In the genomic region with DNA sequence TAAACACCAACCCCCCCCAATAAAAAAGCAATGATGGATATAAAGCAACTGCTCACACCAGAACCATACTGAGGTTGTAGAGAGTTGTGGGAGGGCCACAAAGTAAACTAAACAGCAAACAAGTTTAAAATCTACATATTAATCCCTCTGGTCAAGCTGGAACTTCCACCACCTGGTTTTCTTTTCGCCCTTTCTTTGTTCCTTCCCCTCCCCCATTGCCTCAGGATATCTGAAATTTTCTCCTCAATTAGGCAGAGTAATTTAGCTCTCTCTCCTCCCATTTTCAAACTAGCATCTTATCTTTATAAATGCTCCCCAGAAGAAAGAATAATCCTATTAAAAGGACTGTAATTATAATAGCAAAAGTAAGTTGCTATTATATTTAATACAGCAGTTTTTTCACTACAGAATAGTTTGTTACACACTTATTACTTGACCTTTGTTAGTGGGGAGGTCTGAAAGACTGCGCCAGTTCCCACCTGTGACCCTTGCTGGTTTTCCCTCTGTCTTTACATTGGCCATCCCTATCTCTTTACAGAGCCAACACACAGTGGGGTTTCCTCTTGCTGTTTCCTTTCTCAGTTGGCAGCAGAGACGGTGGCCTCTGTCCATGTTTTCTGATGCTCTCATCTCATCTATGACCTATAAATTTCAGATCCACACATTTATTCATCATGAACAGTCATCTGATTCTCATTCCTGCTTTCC, we compare ENCODE assay signal across 24 cellular contexts.
DNase-seq lines count a peak whose midpoint lies in the region; ATAC-seq, FAIRE-seq and TF ChIP-seq lines count a peak whose summit lies in the region.
"Had no signal": no experiment of that assay in that cellular context is flagged by ENCODE, and none has a peak within 500 bp of the region (broad histone marks: within the 10 kb centered on the region; RNA-seq: fewer than 3 reads in every experiment).

No MANE protein-coding gene starts in this region.

- DNase-seq in H7 (peak; percentile 19), NCI-H2081 (lab: John Stamatoyannopoulos, UW) (peak; percentile 5 to 42), hepatocyte (ENCODE audit: low spot score) (no peak), progenitor cell of endocrine pancreas (ENCODE audit: low spot score, unreplicated experiment) (no peak), GM10248 (ENCODE audit: extremely low spot score) (no peak), pancreas (no peak)
- DNase-seq: activated CD8-positive, alpha-beta memory T cell treated with anti-CD3 and anti-CD28 coated beads for 24 hours; activated naive CD4-positive, alpha-beta T cell treated with anti-CD3 and anti-CD28 coated beads, Interleukin-2, amount 10 ng/mL, durations not matched to agents 7 days and 5 days; activated T-cell treated with anti-CD3 and anti-CD28 coated beads, Interleukin-2, amount 50 U/mL, for 72 hours; AML-193; effector CD4-positive, alpha-beta T cell; foreskin melanocyte; hypothalamus; Karpas-422; NCI-H510A treated with DMSO at 0.1 percent for 48 hours; stimulated activated CD4-positive, alpha-beta T cell treated with anti-CD3 and anti-CD28 coated beads, Interleukin-2, amount 100 ng/mL, for 48 hours; tibial artery had no signal

- peaks cover 23% of the 10 kb centered on the region for H3K4me1 Mint-ChIP-seq in progenitor cell of endocrine pancreas (ENCODE audit: low read depth)
- H3K4me1 Mint-ChIP-seq: central memory CD8-positive, alpha-beta T cell had no signal

- no peaks in the 10 kb centered on the region for H4K20me1 ChIP-seq in hepatocyte (ENCODE audit: insufficient read depth, poor library complexity, severe bottlenecking)

- 64% methylated on average over 3 of the region's 3 CpGs for WGBS in hepatocyte (ENCODE audit: low lambda C conversion rate, missing lambda C conversion rate)
- WGBS in pancreas, 2 donors, result 88% methylated on average over 3 of the region's 3 CpGs

- no peaks in the 10 kb centered on the region for H3K79me2 ChIP-seq in hepatocyte

- H3K36me3 Mint-ChIP-seq in progenitor cell of endocrine pancreas (ENCODE audit: insufficient read depth), result peaks cover 3% of the 10 kb centered on the region
- H3K36me3 Mint-ChIP-seq: activated naive CD4-positive, alpha-beta T cell treated with anti-CD3 and anti-CD28 coated beads, Interleukin-2, amount 10 ng/mL, durations not matched to agents 7 days and 5 days; memory B cell had no signal

- ATAC-seq in pancreas, result no peak
- no peak for ATAC-seq in HG03442 (IDR thresholded peaks at IDR 0.05; ENCODE audit: unreplicated experiment)
- ATAC-seq: activated T-cell treated with anti-CD3 and anti-CD28 coated beads, Interleukin-2, amount 50 U/mL, for 72 hours; natural killer cell treated with Interleukin-12 subunit alpha and Interleukin-12 subunit beta and Interleukin-15 and Interleukin-18, amount 100 ng/mL, for 72 hours had no signal

- H3K9me3 Mint-ChIP-seq in progenitor cell of endocrine pancreas (ENCODE audit: low read depth), result peaks cover 6% of the 10 kb centered on the region
- H3K9me3 Mint-ChIP-seq: central memory CD8-positive, alpha-beta T cell; natural killer cell treated with Interleukin-12 subunit alpha and Interleukin-12 subunit beta and Interleukin-15 and Interleukin-18, amount 100 ng/mL, for 72 hours had no signal

- H3K27ac Mint-ChIP-seq in progenitor cell of endocrine pancreas, result peak overlapping the region; percentile 8
- H3K27ac Mint-ChIP-seq: activated naive CD4-positive, alpha-beta T cell treated with anti-CD3 and anti-CD28 coated beads, Interleukin-2, amount 10 ng/mL, durations not matched to agents 7 days and 5 days; activated T-cell treated with anti-CD3 and anti-CD28 coated beads, Interleukin-2, amount 50 U/mL, for 72 hours; natural killer cell treated with Interleukin-12 subunit alpha and Interleukin-12 subunit beta and Interleukin-15 and Interleukin-18, amount 100 ng/mL, for 72 hours; stimulated activated naive CD8-positive, alpha-beta T cell treated with anti-CD3 and anti-CD28 coated beads, Interleukin-15, Interleukin-2, amounts not matched to agents 100 ng/mL and 50 ng/mL, for 24 hours had no signal

- POLR2A ChIA-PET in GM10248 (lab: Yijun Ruan, JAX), result no interaction called here

- no peak overlapping the region for H3K4me3 ChIP-seq in H7 (ENCODE audit: insufficient read depth, low read depth, low read length)
- H3K4me3 ChIP-seq in hepatocyte, result no peak overlapping the region
- H3K4me3 ChIP-seq in pancreas, result no peak overlapping the region
- H3K4me3 ChIP-seq: ascending aorta, skin epidermis, tibial artery had no signal

- peak overlapping the region; percentile 35 for H3K4me2 ChIP-seq in hepatocyte

- intact Hi-C loops in pancreas (cut with DNase I), result no loop called here

- CTCF ChIA-PET in GM10248 (lab: Yijun Ruan, JAX), result interaction anchor here (1.1 to 2.9 kb wide), 2 partner anchors 12 to 13 kb away, joined by 5 to 11 read pairs; no protein-coding TSS in a partner anchor

- H3K27me3 ChIP-seq in H7 (ENCODE audit: control insufficient read depth, insufficient read depth, low read length) (no peaks in the 10 kb centered on the region), hepatocyte (no peaks in the 10 kb centered on the region), pancreas (no peaks in the 10 kb centered on the region)
- H3K27me3 ChIP-seq: ascending aorta, tibial artery had no signal

- TF ChIP-seq CTCF in hepatocyte (IDR thresholded peaks at IDR 0.05; ENCODE audit: poor library complexity), result no peak
- TF ChIP-seq CTCF in progenitor cell of endocrine pancreas (IDR thresholded peaks at IDR 0.05; ENCODE audit: unreplicated experiment), result no peak
- no peak for TF ChIP-seq CTCF in GM10248 (IDR thresholded peaks at IDR 0.05; ENCODE audit: control extremely low read depth, extremely low read depth, low read depth, missing control alignments)
- TF ChIP-seq CTCF in pancreas (IDR thresholded peaks at IDR 0.05), result no peak

- H3K4me1 ChIP-seq in hepatocyte (ENCODE audit: insufficient read depth) (peaks cover 15% of the 10 kb centered on the region), pancreas (peaks cover 0 to 14% (median 7%) of the 10 kb centered on the region in 3 donors)

- FAIRE-seq in pancreas (lab: Jason Lieb, UNC), result no peak

- no peak overlapping the region for H2AFZ ChIP-seq in hepatocyte

- H3K9me3 ChIP-seq in hepatocyte (ENCODE audit: low read depth) (no peaks in the 10 kb centered on the region), pancreas (no peaks in the 10 kb centered on the region)
- H3K9me3 ChIP-seq: ascending aorta, tibial artery had no signal

- H3K27ac ChIP-seq in hepatocyte, result no peak overlapping the region
- no peak overlapping the region for H3K27ac ChIP-seq in pancreas
- H3K27ac ChIP-seq: ascending aorta, skin epidermis, tibial artery had no signal

- H3K27me3 Mint-ChIP-seq in progenitor cell of endocrine pancreas, result peaks cover 21% of the 10 kb centered on the region
- H3K27me3 Mint-ChIP-seq: central memory CD8-positive, alpha-beta T cell; memory B cell; natural killer cell treated with Interleukin-12 subunit alpha and Interleukin-12 subunit beta and Interleukin-15 and Interleukin-18, amount 100 ng/mL, for 72 hours; stimulated activated naive CD8-positive, alpha-beta T cell treated with anti-CD3 and anti-CD28 coated beads, Interleukin-15, Interleukin-2, amounts not matched to agents 100 ng/mL and 50 ng/mL, for 24 hours had no signal

- no peaks in the 10 kb centered on the region for H3K9me2 ChIP-seq in hepatocyte (replicated peaks; ENCODE audit: insufficient read depth)

- H3K4me3 Mint-ChIP-seq in progenitor cell of endocrine pancreas (ENCODE audit: low read depth), result no peak overlapping the region
- H3K4me3 Mint-ChIP-seq: activated naive CD4-positive, alpha-beta T cell treated with anti-CD3 and anti-CD28 coated beads, Interleukin-2, amount 10 ng/mL, durations not matched to agents 7 days and 5 days; activated T-cell treated with anti-CD3 and anti-CD28 coated beads, Interleukin-2, amount 50 U/mL, for 72 hours; central memory CD8-positive, alpha-beta T cell; memory B cell; natural killer cell treated with Interleukin-12 subunit alpha and Interleukin-12 subunit beta and Interleukin-15 and Interleukin-18, amount 100 ng/mL, for 72 hours; stimulated activated naive CD8-positive, alpha-beta T cell treated with anti-CD3 and anti-CD28 coated beads, Interleukin-15, Interleukin-2, amounts not matched to agents 100 ng/mL and 50 ng/mL, for 24 hours had no signal

- H3K36me3 ChIP-seq in H7 (replicated peaks; ENCODE audit: control insufficient read depth, insufficient read depth, low read length) (no peaks in the 10 kb centered on the region), hepatocyte (replicated peaks; ENCODE audit: insufficient read depth, low read depth) (no peaks in the 10 kb centered on the region), pancreas (no peaks in the 10 kb centered on the region)
- H3K36me3 ChIP-seq: ascending aorta, tibial artery had no signal

Comparison
In these comparisons a context has a peak if more than half of its experiments do, and no peak if none do; other contexts are left out.
1. DNase-seq: peak in H7 (single experiment) and NCI-H2081 (2 of 2); none in hepatocyte (single experiment), progenitor cell of endocrine pancreas (single experiment), GM10248 (single experiment) and pancreas (0 of 6).